In the genomic region with DNA sequence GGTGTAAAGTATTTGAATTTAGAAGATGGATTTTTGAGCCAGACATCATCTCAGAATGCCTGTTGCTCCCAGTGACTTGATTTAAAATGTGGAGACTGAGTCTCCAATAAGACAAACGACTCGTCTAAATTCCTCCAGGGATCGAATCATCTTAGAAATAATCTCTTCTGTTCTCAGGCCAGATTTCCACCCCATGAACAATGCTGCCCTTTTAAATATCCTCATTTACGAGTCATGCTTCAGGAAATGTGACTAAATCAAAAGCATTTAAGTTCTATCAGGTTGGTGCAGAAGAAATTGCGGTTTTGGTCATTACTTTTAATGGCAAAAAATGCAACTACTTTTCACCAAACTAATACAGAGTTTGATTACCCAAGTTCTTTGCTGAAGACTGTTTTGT, we compare ENCODE assay signal across 28 cellular contexts.
"Had no signal": no experiment of that assay in that cellular context is flagged by ENCODE, and none has a peak within 500 bp of the region (broad histone marks: within the 10 kb centered on the region; RNA-seq: fewer than 3 reads in every experiment).

No MANE protein-coding gene starts in this region.

- H3K4me1 ChIP-seq: left ventricle myocardium inferior, prostate gland, sigmoid colon, spleen, suprapubic skin, tibial artery, upper lobe of right lung had no signal

- DNase-seq: hypothalamus; immature natural killer cell; kidney; left ventricle myocardium inferior; midbrain; mucosa of descending colon; naive thymus-derived CD4-positive, alpha-beta T cell; ovary; posterior cingulate gyrus; retina; right cardiac atrium; sigmoid colon; small intestine; spleen; stimulated activated CD4-positive, alpha-beta T cell treated with anti-CD3 and anti-CD28 coated beads, Interleukin-4, amount 100 ng/mL, for 24 hours; stimulated activated naive CD4-positive, alpha-beta T cell; tibial artery; trophoblast cell; upper lobe of right lung had no signal

- H3K27me3 Mint-ChIP-seq: naive thymus-derived CD4-positive, alpha-beta T cell; natural killer cell treated with Interleukin-12 subunit alpha and Interleukin-12 subunit beta and Interleukin-15 and Interleukin-18, amount 100 ng/mL, for 72 hours; stimulated activated naive CD8-positive, alpha-beta T cell treated with anti-CD3 and anti-CD28 coated beads, Interleukin-15, Interleukin-2, amounts not matched to agents 100 ng/mL and 50 ng/mL, for 24 hours had no signal

- H3K4me3 ChIP-seq: left ventricle myocardium inferior, lung, mucosa of descending colon, ovary, prostate gland, sigmoid colon, spleen, suprapubic skin, thoracic aorta, tibial artery, upper lobe of right lung had no signal

- H3K27ac ChIP-seq: left ventricle myocardium inferior, ovary, prostate gland, sigmoid colon, spleen, suprapubic skin, thoracic aorta, tibial artery, upper lobe of right lung had no signal

- H3K36me3 ChIP-seq: left ventricle myocardium inferior, ovary, prostate gland, sigmoid colon, spleen, suprapubic skin, thoracic aorta, tibial artery, upper lobe of right lung had no signal

- H3K27me3 ChIP-seq: ovary, sigmoid colon, spleen, suprapubic skin, tibial artery, upper lobe of right lung had no signal

- H3K4me3 Mint-ChIP-seq: immature natural killer cell; naive thymus-derived CD4-positive, alpha-beta T cell; natural killer cell treated with Interleukin-12 subunit alpha and Interleukin-12 subunit beta and Interleukin-15 and Interleukin-18, amount 100 ng/mL, for 72 hours; stimulated activated effector memory CD8-positive, alpha-beta T cell treated with anti-CD3 and anti-CD28 coated beads, Interleukin-12 subunit alpha, Interleukin-12 subunit beta, amount 100 ng/mL, for 72 hours; stimulated activated naive CD8-positive, alpha-beta T cell treated with anti-CD3 and anti-CD28 coated beads, Interleukin-15, Interleukin-2, amounts not matched to agents 100 ng/mL and 50 ng/mL, for 24 hours had no signal

- H3K4me1 Mint-ChIP-seq: immature natural killer cell; naive thymus-derived CD4-positive, alpha-beta T cell; stimulated activated effector memory CD8-positive, alpha-beta T cell treated with anti-CD3 and anti-CD28 coated beads, Interleukin-12 subunit alpha, Interleukin-12 subunit beta, amount 100 ng/mL, for 72 hours had no signal

- H3K27ac Mint-ChIP-seq: immature natural killer cell; naive thymus-derived CD4-positive, alpha-beta T cell; natural killer cell treated with Interleukin-12 subunit alpha and Interleukin-12 subunit beta and Interleukin-15 and Interleukin-18, amount 100 ng/mL, for 72 hours; stimulated activated effector memory CD8-positive, alpha-beta T cell treated with anti-CD3 and anti-CD28 coated beads, Interleukin-12 subunit alpha, Interleukin-12 subunit beta, amount 100 ng/mL, for 72 hours; stimulated activated naive CD8-positive, alpha-beta T cell treated with anti-CD3 and anti-CD28 coated beads, Interleukin-15, Interleukin-2, amounts not matched to agents 100 ng/mL and 50 ng/mL, for 24 hours had no signal

- H3K9me3 ChIP-seq: left ventricle myocardium inferior, ovary, prostate gland, suprapubic skin, thoracic aorta, tibial artery, upper lobe of right lung had no signal

- H3K36me3 Mint-ChIP-seq: immature natural killer cell; stimulated activated effector memory CD8-positive, alpha-beta T cell treated with anti-CD3 and anti-CD28 coated beads, Interleukin-12 subunit alpha, Interleukin-12 subunit beta, amount 100 ng/mL, for 72 hours had no signal

- FAIRE-seq: islet of Langerhans, kidney, small intestine, urothelium cell line had no signal

- ATAC-seq: mucosa of descending colon; naive thymus-derived CD4-positive, alpha-beta T cell; natural killer cell treated with Interleukin-12 subunit alpha and Interleukin-12 subunit beta and Interleukin-15 and Interleukin-18, amount 100 ng/mL, for 72 hours; right cardiac atrium; stimulated activated effector memory CD8-positive, alpha-beta T cell treated with anti-CD3 and anti-CD28 coated beads, Interleukin-12 subunit alpha, Interleukin-12 subunit beta, amount 100 ng/mL, for 72 hours; upper lobe of right lung had no signal
